In genomic region chr9:75088646-75089368, GRCh38 we compare ENCODE assay signal across 8 cellular contexts. TPM values are rescaled to one million over a fixed set of nuclear protein-coding genes. Genes with fewer than 3 reads are reported as not detected.
DNase-seq lines count a peak whose midpoint lies in the region; ATAC-seq and TF ChIP-seq lines count a peak whose summit lies in the region.

No MANE protein-coding gene starts in this region.

- peak overlapping the region; percentile 91 for H3K4me2 ChIP-seq in HCT116 (ENCODE audit: low read length)

- H3K27ac ChIP-seq in HCT116 (ENCODE audit: low read depth, low read length) (peak overlapping the region; percentile 79), colonic mucosa (peak overlapping the region; percentile 99)

- no TSS peak for BruUV-seq in HCT116 (replicated peaks; lab: Mats Ljungman, UMichigan)

- peak; percentile 43 for ATAC-seq in HCT116

- intact Hi-C loops in HCT116 (cut with micrococcal nuclease), result loop anchor here (1.0 to 5.0 kb wide), 2 partner anchors 61 to 137 kb away; partner anchors contain the start of genes C9orf40 and CARNMT1
- intact Hi-C loops in colonic mucosa (cut with DNase I), result no loop called here

- peak overlapping the region; percentile 78 to 86 for H3K4me3 ChIP-seq in HCT116 (replicated peaks in 1 of 2; ENCODE audit: low read depth in 1 of 2, low read length in 2 of 2)
- peak overlapping the region; percentile 91 for H3K4me3 ChIP-seq in colonic mucosa

- no peaks in the 10 kb centered on the region for H3K9me2 ChIP-seq in HCT116 (ENCODE audit: insufficient read depth)

- H4K20me1 ChIP-seq in HCT116 (ENCODE audit: insufficient read depth), result no peaks in the 10 kb centered on the region

- TF ChIP-seq RAD21 in HCT116 (IDR thresholded peaks at IDR 0.05; ENCODE audit: low read depth), result no peak

- CTCF ChIA-PET in HCT116 (lab: Charles Lee), result interaction anchor here (0.8 to 2.2 kb wide), 3 partner anchors 311 to 317 kb away, joined by 3 to 8 read pairs (median 4); no protein-coding TSS in a partner anchor

- H3K9ac ChIP-seq in HCT116 (ENCODE audit: low read length) (peak overlapping the region; percentile 68), colonic mucosa (ENCODE audit: low read depth in 2 of 2, low read length in 2 of 2) (peak overlapping the region; percentile 86 to 88)

- POLR2A ChIA-PET in HCT116 (lab: Charles Lee), result interaction anchor here (1.0 to 1.4 kb wide), 4 partner anchors 23 to 802 kb away, joined by 3 to 5 read pairs (median 3); partner anchors contain the start of genes CARNMT1 and PCSK5

- TF ChIP-seq POLR2A in HCT116 (IDR thresholded peaks at IDR 0.05; ENCODE audit: borderline replicate concordance, extremely low read depth, insufficient read depth, insufficient read length), result no peak

- no peaks in the 10 kb centered on the region for H3K36me3 ChIP-seq in HCT116 (ENCODE audit: control insufficient read depth in 1 of 2, insufficient read depth in 2 of 2, low read length in 2 of 2)
- no peaks in the 10 kb centered on the region for H3K36me3 ChIP-seq in colonic mucosa

- H3K27me3 ChIP-seq in HCT116 (ENCODE audit: insufficient read depth, low read length), result no peaks in the 10 kb centered on the region
- no peaks in the 10 kb centered on the region for H3K27me3 ChIP-seq in colonic mucosa

- H3K9me3 ChIP-seq in HCT116 (ENCODE audit: control insufficient read depth in 1 of 2, insufficient read depth in 1 of 2, low read depth in 1 of 2, low read length in 2 of 2) (no peaks in the 10 kb centered on the region), colonic mucosa (no peaks in the 10 kb centered on the region)

- H2AFZ ChIP-seq in HCT116 (ENCODE audit: low read depth, low read length, poor library complexity, severe bottlenecking), result peak overlapping the region; percentile 86

- H3K4me1 ChIP-seq in HCT116 (ENCODE audit: control insufficient read depth in 1 of 2, insufficient read depth in 2 of 2, low read length in 2 of 2) (peaks cover 12 to 19% of the 10 kb centered on the region in 2 experiments; a peak in 3 of 4 replicates), colonic mucosa (peaks cover 12% of the 10 kb centered on the region)

- TF ChIP-seq CTCF in HCT116 (IDR thresholded peaks at IDR 0.05 in 2 of 3, conservative IDR thresholded peaks at IDR 0.05 in 1 of 3; ENCODE audit: borderline replicate concordance in 1 of 3, insufficient read depth in 1 of 3, low read depth in 2 of 3, low read length in 2 of 3) (peak in 2 of 3 experiments; percentile 20 to 40; a peak in 1 of 6 replicates), colonic mucosa (IDR thresholded peaks at IDR 0.05) (peak; percentile 9)

- peaks cover 11% of the 10 kb centered on the region; the same call in 1 of the 2 replicates for H3K79me2 ChIP-seq in HCT116 (ENCODE audit: insufficient read depth, low read length)

- RAD21 ChIA-PET in HCT116 (lab: Charles Lee; ENCODE audit: low non-redundant PET in 1 of 2, low total read pairs in 2 of 2, uncharacterized antibody in 2 of 2, unreplicated experiment in 2 of 2), result no interaction called here

- DNase-seq in activated gamma-delta T cell (lab: John Stamatoyannopoulos, UW) (peak; percentile 61), activated gamma-delta T cell treated with Interleukin-2 at 50 U/mL for 16 hours (no peak), HCT116 (ENCODE audit: low read depth, low spot score) (no peak), LHCN-M2 (ENCODE audit: low read depth) (peak; percentile 77), T1000 (lab: John Stamatoyannopoulos, UW) (peak; percentile 27), colonic mucosa (peak; percentile 73), kidney glomerular epithelial cell (lab: John Stamatoyannopoulos, UW) (peak; percentile 61)
- peak; percentile 33 for DNase-seq in stimulated activated CD8-positive, alpha-beta memory T cell treated with anti-CD3 and anti-CD28 coated beads, Interleukin-4, amount 100 ng/mL, for 24 hours (ENCODE audit: low read depth)

TF ChIP-seq in HCT116, 20 proteins besides CTCF, POLR2A, EP300 and RAD21:
- no peak for TF ChIP-seq TCF7L2 (IDR thresholded peaks at IDR 0.05; ENCODE audit: borderline replicate concordance, extremely low read depth, insufficient read depth, insufficient read length)
- TF ChIP-seq REST (IDR thresholded peaks at IDR 0.05; ENCODE audit: low read depth), result no peak
- TF ChIP-seq EGR1 (IDR thresholded peaks at IDR 0.05; ENCODE audit: low read depth), result no peak
- no peak for TF ChIP-seq EZH2 (IDR thresholded peaks at IDR 0.05)
- no peak for TF ChIP-seq CEBPB (IDR thresholded peaks at IDR 0.05; ENCODE audit: low read depth)
- TF ChIP-seq FOSL1 (IDR thresholded peaks at IDR 0.05; ENCODE audit: low read depth), result no peak
- TF ChIP-seq ZBTB33 (IDR thresholded peaks at IDR 0.05; ENCODE audit: extremely low read depth, insufficient replicate concordance, low read length), result no peak
- TF ChIP-seq POLR2AphosphoS5 (IDR thresholded peaks at IDR 0.05; ENCODE audit: low read depth, low read length), result no peak
- TF ChIP-seq SP1 (IDR thresholded peaks at IDR 0.05; ENCODE audit: low read depth), result no peak

RNA-seq across cellular contexts. Expression of gene OSTF1, which starts 0.5 kb away (rescaled TPM):
- total RNA-seq in HCT116 (2021; ENCODE audit: unreplicated experiment) (20.7 TPM), LHCN-M2 (2014; rRNA removed) (36.0 and 36.2 TPM in 2 replicates), colonic mucosa (10 to 100 TPM; 57.4 to 85.7 TPM)
- 14.5 and 19.6 TPM in 2 replicates for polyA plus RNA-seq in HCT116 (2012)
- polyA plus RNA-seq in LHCN-M2 (2012), result 40.9 TPM

RNA-seq across cellular contexts. Expression of gene NMRK1, which starts 0.9 kb away (rescaled TPM):
- total RNA-seq in HCT116 (2021; ENCODE audit: unreplicated experiment) (7.8 TPM), LHCN-M2 (2014; rRNA removed) (31.5 and 31.6 TPM in 2 replicates), colonic mucosa (10 to 100 TPM; 21.3 to 24.6 TPM)
- 6.5 and 7.2 TPM in 2 replicates for polyA plus RNA-seq in HCT116 (2012)
- polyA plus RNA-seq in LHCN-M2 (2012), result 24.3 TPM

Comparison
In these comparisons a context has a peak if more than half of its experiments do, and no peak if none do; other contexts are left out.
1. DNase-seq: peak in activated gamma-delta T cell (single experiment), LHCN-M2 (single experiment), T1000 (single experiment), colonic mucosa (single experiment), kidney glomerular epithelial cell (single experiment) and stimulated activated CD8-positive, alpha-beta memory T cell treated with anti-CD3 and anti-CD28 coated beads, Interleukin-4, amount 100 ng/mL, for 24 hours (single experiment); none in activated gamma-delta T cell treated with Interleukin-2 at 50 U/mL for 16 hours (single experiment) and HCT116 (single experiment).